8 cellular contexts compared by ENCODE assay signal in genomic region chr17:15945493-15946209, GRCh38. TPM values are rescaled to one million over a fixed set of nuclear protein-coding genes. Genes with fewer than 3 reads are reported as not detected.
DNase-seq lines count a peak whose midpoint lies in the region; ATAC-seq and TF ChIP-seq lines count a peak whose summit lies in the region.

No MANE protein-coding gene starts in this region.

- ATAC-seq in heart left ventricle: peak in 3 of 4 donors; percentile 5 to 31 (median 17)

- H3K9ac ChIP-seq in rectal smooth muscle tissue (ENCODE audit: low read length): peak overlapping the region; percentile 11

- H3K4me1 ChIP-seq in heart left ventricle (peaks cover 0 to 51% (median 13%) of the 10 kb centered on the region in 12 donors), rectal smooth muscle tissue (ENCODE audit: control insufficient read depth, insufficient read depth, low read length) (peaks cover 6% of the 10 kb centered on the region)

- no peaks in the 10 kb centered on the region for H3K9me3 ChIP-seq in heart left ventricle

- DNase-seq in activated effector memory CD4-positive, alpha-beta T cell treated with anti-CD3 and anti-CD28 coated beads, Interleukin-2, amount 50 U/mL, for 16 hours: peak; percentile 80
- no peak for DNase-seq in activated effector memory CD4-positive, alpha-beta T cell treated with Interleukin-2 at 50 U/mL for 16 hours
- peak; percentile 68 for DNase-seq in activated T-cell treated with anti-CD3 and anti-CD28 coated beads for 4 hours
- DNase-seq in heart left ventricle: peak in 2 of 5 donors; percentile 36 to 73
- no peak for DNase-seq in NCI-H187 treated with DMSO at 0.1 percent for 48 hours (lab: John Stamatoyannopoulos, UW)
- DNase-seq in NCI-H2171 treated with DMSO at 0.1 percent for 48 hours (lab: John Stamatoyannopoulos, UW): no peak
- DNase-seq in NOMO-1 treated with DMSO at 0.1 percent for 48 hours (lab: John Stamatoyannopoulos, UW; ENCODE audit: unreplicated experiment): no peak

- H3K27ac ChIP-seq in heart left ventricle: peak overlapping the region in 10 of 12 donors; percentile 3 to 72 (median 52)
- H3K27ac ChIP-seq in rectal smooth muscle tissue (ENCODE audit: low read depth, low read length): no peak overlapping the region

- H3K4me3 ChIP-seq in heart left ventricle (peak overlapping the region; percentile 42 to 74 (median 61)), rectal smooth muscle tissue (ENCODE audit: low read length) (peak overlapping the region; percentile 95)

- H3K36me3 ChIP-seq in heart left ventricle: no peaks in the 10 kb centered on the region
- no peaks in the 10 kb centered on the region for H3K36me3 ChIP-seq in rectal smooth muscle tissue (ENCODE audit: control insufficient read depth, insufficient read depth, low read length)

- H3K27me3 ChIP-seq in heart left ventricle (peaks cover 0 to 15% (median 0%) of the 10 kb centered on the region in 9 donors), rectal smooth muscle tissue (ENCODE audit: control insufficient read depth, insufficient read depth, low read length) (peaks cover 2% of the 10 kb centered on the region)

- TF ChIP-seq CTCF in heart left ventricle (IDR thresholded peaks at IDR 0.05): no peak

- 5 to 9% (median 7%) methylated on average over 37 to 68 of the region's 68 CpGs for WGBS in heart left ventricle, 4 donors

- TF ChIP-seq POLR2A in heart left ventricle (IDR thresholded peaks at IDR 0.05): no peak

- intact Hi-C loops in heart left ventricle (cut with DNase I): loop anchor here in 4 of 10 donors (5.0 kb wide), 1 partner anchor 52 kb away; the partner anchor contains the start of genes TTC19 (in 4 of the 4) and ZSWIM7 (in 4 of the 4)

RNA-seq across cellular contexts. Expression of gene ADORA2B, which starts 0.7 kb away (rescaled TPM):
- total RNA-seq in heart left ventricle: 1 to 10 TPM in 4 of 9 donors, under 1 TPM in 5; 0.65 to 3.1 (median 0.95) TPM
- polyA plus RNA-seq in heart left ventricle: under 1 TPM; 0.61 to 0.68 TPM

RNA-seq across cellular contexts. Expression of gene ZSWIM7, which starts 53.9 kb away (rescaled TPM):
- 10 to 100 TPM; 15.3 to 41.8 (median 31.4) TPM for total RNA-seq in heart left ventricle
- polyA plus RNA-seq in heart left ventricle: 10 to 100 TPM; 35.7 to 47.3 TPM

RNA-seq across cellular contexts. Expression of gene TTC19, which starts 54.0 kb away (rescaled TPM):
- 10 to 100 TPM; 23.3 to 47.0 (median 29.0) TPM for total RNA-seq in heart left ventricle
- polyA plus RNA-seq in heart left ventricle: 10 to 100 TPM; 10.3 to 28.6 TPM

Comparison
In these comparisons a context has a peak if more than half of its experiments do, and no peak if none do; other contexts are left out.
1. DNase-seq: peak in activated effector memory CD4-positive, alpha-beta T cell treated with anti-CD3 and anti-CD28 coated beads, Interleukin-2, amount 50 U/mL, for 16 hours (single experiment) and activated T-cell treated with anti-CD3 and anti-CD28 coated beads for 4 hours (single experiment); none in activated effector memory CD4-positive, alpha-beta T cell treated with Interleukin-2 at 50 U/mL for 16 hours (single experiment), NCI-H187 treated with DMSO at 0.1 percent for 48 hours (single experiment), NCI-H2171 treated with DMSO at 0.1 percent for 48 hours (single experiment) and NOMO-1 treated with DMSO at 0.1 percent for 48 hours (single experiment).